In genomic region chr3:110016235-110016634, GRCh38 we compare ENCODE assay signal across 19 cellular contexts.
DNase-seq lines count a peak whose midpoint lies in the region; ATAC-seq, FAIRE-seq and TF ChIP-seq lines count a peak whose summit lies in the region.
"Had no signal": no experiment of that assay in that cellular context is flagged by ENCODE, and none has a peak within 500 bp of the region (broad histone marks: within the 10 kb centered on the region; RNA-seq: fewer than 3 reads in every experiment).

No MANE protein-coding gene starts in this region.

- TF ChIP-seq POLR2A in A549 (IDR thresholded peaks at IDR 0.05; ENCODE audit: low read length): no peak
- no peak for TF ChIP-seq POLR2A in stomach (IDR thresholded peaks at IDR 0.05)

- H3K27ac ChIP-seq in A549 (no peak overlapping the region), HUES48 (ENCODE audit: low read depth, low read length) (peak overlapping the region; percentile 3), coronary artery (no peak overlapping the region), stomach (no peak overlapping the region)

- H3K9me3 ChIP-seq in A549 (no peaks in the 10 kb centered on the region), HUES48 (ENCODE audit: control insufficient read depth, insufficient read depth, low read length) (no peaks in the 10 kb centered on the region; the same call in 1 of the 2 replicates), stomach (no peaks in the 10 kb centered on the region)

- H3K27me3 ChIP-seq in HUES48 (ENCODE audit: control insufficient read depth, insufficient read depth, low read length) (no peaks in the 10 kb centered on the region), stomach (no peaks in the 10 kb centered on the region)

- H3K27ac Mint-ChIP-seq in naive thymus-derived CD8-positive, alpha-beta T cell: peak overlapping the region in 1 of 10 donors; percentile 54
- no peak overlapping the region for H3K27ac Mint-ChIP-seq in activated CD4-positive, alpha-beta T cell treated with anti-CD3 and anti-CD28 coated beads, Interleukin-2, amount 10 ng/mL, durations not matched to agents 7 days and 5 days
- H3K27ac Mint-ChIP-seq: activated CD4-positive, alpha-beta memory T cell treated with anti-CD3 and anti-CD28 coated beads for 36 hours; activated naive CD4-positive, alpha-beta T cell treated with anti-CD3 and anti-CD28 coated beads, Interleukin-2, amount 50 U/mL, for 72 hours; activated T-cell treated with anti-CD3 and anti-CD28 coated beads, Interleukin-2, amount 50 U/mL, for 24 hours; CD14-positive monocyte; type B pancreatic cell had no signal

- whole genome bisulfite sequencing in A549 (ENCODE audit: missing lambda C conversion rate): 49% methylated on average over 2 of the region's 2 CpGs
- WGBS in stomach, 5 donors: 17 to 50% (median 34%) methylated on average over 2 of the region's 2 CpGs

- no peak for TF ChIP-seq CTCF in A549 (IDR thresholded peaks at IDR 0.05)
- TF ChIP-seq CTCF in coronary artery (IDR thresholded peaks at IDR 0.05): no peak
- no peak for TF ChIP-seq CTCF in stomach (IDR thresholded peaks at IDR 0.05)

- peaks cover 0 to 11% (median 0%) of the 10 kb centered on the region in 9 donors for H3K9me3 Mint-ChIP-seq in naive thymus-derived CD8-positive, alpha-beta T cell
- no peaks in the 10 kb centered on the region for H3K9me3 Mint-ChIP-seq in activated CD4-positive, alpha-beta T cell treated with anti-CD3 and anti-CD28 coated beads, Interleukin-2, amount 10 ng/mL, durations not matched to agents 7 days and 5 days
- H3K9me3 Mint-ChIP-seq: activated naive CD4-positive, alpha-beta T cell treated with anti-CD3 and anti-CD28 coated beads, Interleukin-2, amount 50 U/mL, for 72 hours had no signal

- intact Hi-C loops in stomach (cut with DNase I; ENCODE audit: low total_unique reads): no loop called here

- DNase-seq in A549 (ENCODE audit: low read depth in 1 of 2, low spot score in 1 of 2) (no peak), coronary artery (ENCODE audit: low spot score) (no peak), RCC 7860 (ENCODE audit: low spot score) (no peak), stomach (no peak)
- DNase-seq in naive thymus-derived CD8-positive, alpha-beta T cell: no peak
- no peak for DNase-seq in activated CD4-positive, alpha-beta T cell treated with anti-CD3 and anti-CD28 coated beads, Interleukin-2, amount 10 ng/mL, durations not matched to agents 7 days and 5 days
- no peak for DNase-seq in stimulated activated CD8-positive, alpha-beta memory T cell treated with anti-CD3 and anti-CD28 coated beads, Interleukin-4, amount 100 ng/mL, for 48 hours
- DNase-seq: activated CD4-positive, alpha-beta memory T cell treated with anti-CD3 and anti-CD28 coated beads for 36 hours; activated T-cell treated with anti-CD3 and anti-CD28 coated beads, Interleukin-2, amount 50 U/mL, for 24 hours; hippocampal formation; left cardiac atrium; NCI-H1694; NCI-H226; posterior cingulate gyrus had no signal

- H3K27me3 Mint-ChIP-seq in naive thymus-derived CD8-positive, alpha-beta T cell: peaks cover 0 to 3% (median 0%) of the 10 kb centered on the region in 5 donors
- H3K27me3 Mint-ChIP-seq in activated CD4-positive, alpha-beta T cell treated with anti-CD3 and anti-CD28 coated beads, Interleukin-2, amount 10 ng/mL, durations not matched to agents 7 days and 5 days: no peaks in the 10 kb centered on the region
- H3K27me3 Mint-ChIP-seq: activated CD4-positive, alpha-beta memory T cell treated with anti-CD3 and anti-CD28 coated beads for 36 hours; activated T-cell treated with anti-CD3 and anti-CD28 coated beads, Interleukin-2, amount 50 U/mL, for 24 hours; type B pancreatic cell had no signal

- peak overlapping the region; percentile 16; the same call in 2 of the 3 replicates for H3K4me2 ChIP-seq in A549

- TF ChIP-seq RAD21 in A549 (conservative IDR thresholded peaks at IDR 0.05 in 1 of 2, IDR thresholded peaks at IDR 0.05 in 1 of 2): no peak

- POLR2A ChIA-PET in A549 (lab: Yijun Ruan, JAX): no interaction called here
- POLR2A ChIA-PET in naive thymus-derived CD8-positive, alpha-beta T cell (lab: Charles Lee): no interaction called here
- POLR2A ChIA-PET in activated CD4-positive, alpha-beta T cell treated with anti-CD3 and anti-CD28 coated beads, Interleukin-2, amount 10 ng/mL, durations not matched to agents 7 days and 5 days (lab: Charles Lee): no interaction called here

- H3K4me3 ChIP-seq in A549 (no peak overlapping the region), HUES48 (ENCODE audit: low read depth, low read length) (no peak overlapping the region), coronary artery (peak overlapping the region; percentile 59), stomach (no peak overlapping the region)

- TF ChIP-seq EP300 in A549 (IDR thresholded peaks at IDR 0.05) (no peak), stomach (IDR thresholded peaks at IDR 0.05) (no peak)

- no peak overlapping the region for H3K9ac ChIP-seq in HUES48 (ENCODE audit: low read depth, low read length)

- H3K4me1 Mint-ChIP-seq in naive thymus-derived CD8-positive, alpha-beta T cell: peaks cover 2 to 10% (median 6%) of the 10 kb centered on the region in 4 donors
- no peaks in the 10 kb centered on the region for H3K4me1 Mint-ChIP-seq in activated CD4-positive, alpha-beta T cell treated with anti-CD3 and anti-CD28 coated beads, Interleukin-2, amount 10 ng/mL, durations not matched to agents 7 days and 5 days
- H3K4me1 Mint-ChIP-seq: CD14-positive monocyte had no signal

- ATAC-seq in A549: no peak
- no peak for ATAC-seq in naive thymus-derived CD8-positive, alpha-beta T cell
- ATAC-seq: activated naive CD4-positive, alpha-beta T cell treated with anti-CD3 and anti-CD28 coated beads, Interleukin-2, amount 50 U/mL, for 72 hours; left cardiac atrium had no signal

- CTCF ChIA-PET in A549 (lab: Yijun Ruan, JAX): no interaction called here
- CTCF ChIA-PET in activated CD4-positive, alpha-beta T cell treated with anti-CD3 and anti-CD28 coated beads, Interleukin-2, amount 10 ng/mL, durations not matched to agents 7 days and 5 days (lab: Charles Lee): no interaction called here

- no peaks in the 10 kb centered on the region for H3K4me1 ChIP-seq in A549
- peaks cover 36% of the 10 kb centered on the region for H3K4me1 ChIP-seq in HUES48 (ENCODE audit: control insufficient read depth, insufficient read depth, low read length)
- H3K4me1 ChIP-seq in stomach: peaks cover 0 to 14% (median 5%) of the 10 kb centered on the region in 4 donors

- no peaks in the 10 kb centered on the region for H3K36me3 Mint-ChIP-seq in naive thymus-derived CD8-positive, alpha-beta T cell
- no peaks in the 10 kb centered on the region for H3K36me3 Mint-ChIP-seq in activated CD4-positive, alpha-beta T cell treated with anti-CD3 and anti-CD28 coated beads, Interleukin-2, amount 10 ng/mL, durations not matched to agents 7 days and 5 days (ENCODE audit: low read depth)
- H3K36me3 Mint-ChIP-seq: activated CD4-positive, alpha-beta memory T cell treated with anti-CD3 and anti-CD28 coated beads for 36 hours; activated naive CD4-positive, alpha-beta T cell treated with anti-CD3 and anti-CD28 coated beads, Interleukin-2, amount 50 U/mL, for 72 hours; CD14-positive monocyte; type B pancreatic cell had no signal

- H3K4me3 Mint-ChIP-seq in naive thymus-derived CD8-positive, alpha-beta T cell: peak overlapping the region in 7 of 10 donors; percentile 1 to 59 (median 30)
- no peak overlapping the region for H3K4me3 Mint-ChIP-seq in activated CD4-positive, alpha-beta T cell treated with anti-CD3 and anti-CD28 coated beads, Interleukin-2, amount 10 ng/mL, durations not matched to agents 7 days and 5 days
- H3K4me3 Mint-ChIP-seq: activated CD4-positive, alpha-beta memory T cell treated with anti-CD3 and anti-CD28 coated beads for 36 hours; activated T-cell treated with anti-CD3 and anti-CD28 coated beads, Interleukin-2, amount 50 U/mL, for 24 hours; CD14-positive monocyte; type B pancreatic cell had no signal

- FAIRE-seq in A549 (lab: Jason Lieb, UNC) (no peak), RCC 7860 (lab: Jason Lieb, UNC) (no peak)
- FAIRE-seq: H54 had no signal

- H3K36me3 ChIP-seq in HUES48 (ENCODE audit: control insufficient read depth, insufficient read depth, low read length): no peaks in the 10 kb centered on the region
- H3K36me3 ChIP-seq in stomach: no peaks in the 10 kb centered on the region

TF ChIP-seq in A549, 52 proteins besides CTCF, POLR2A, EP300 and RAD21:
- TF ChIP-seq USF2 (IDR thresholded peaks at IDR 0.05) (no peak), KDM5A (IDR thresholded peaks at IDR 0.05) (no peak), MAFK (IDR thresholded peaks at IDR 0.05; ENCODE audit: partially characterized antibody) (no peak)
